8 cellular contexts compared by ENCODE assay signal in the genomic region with DNA sequence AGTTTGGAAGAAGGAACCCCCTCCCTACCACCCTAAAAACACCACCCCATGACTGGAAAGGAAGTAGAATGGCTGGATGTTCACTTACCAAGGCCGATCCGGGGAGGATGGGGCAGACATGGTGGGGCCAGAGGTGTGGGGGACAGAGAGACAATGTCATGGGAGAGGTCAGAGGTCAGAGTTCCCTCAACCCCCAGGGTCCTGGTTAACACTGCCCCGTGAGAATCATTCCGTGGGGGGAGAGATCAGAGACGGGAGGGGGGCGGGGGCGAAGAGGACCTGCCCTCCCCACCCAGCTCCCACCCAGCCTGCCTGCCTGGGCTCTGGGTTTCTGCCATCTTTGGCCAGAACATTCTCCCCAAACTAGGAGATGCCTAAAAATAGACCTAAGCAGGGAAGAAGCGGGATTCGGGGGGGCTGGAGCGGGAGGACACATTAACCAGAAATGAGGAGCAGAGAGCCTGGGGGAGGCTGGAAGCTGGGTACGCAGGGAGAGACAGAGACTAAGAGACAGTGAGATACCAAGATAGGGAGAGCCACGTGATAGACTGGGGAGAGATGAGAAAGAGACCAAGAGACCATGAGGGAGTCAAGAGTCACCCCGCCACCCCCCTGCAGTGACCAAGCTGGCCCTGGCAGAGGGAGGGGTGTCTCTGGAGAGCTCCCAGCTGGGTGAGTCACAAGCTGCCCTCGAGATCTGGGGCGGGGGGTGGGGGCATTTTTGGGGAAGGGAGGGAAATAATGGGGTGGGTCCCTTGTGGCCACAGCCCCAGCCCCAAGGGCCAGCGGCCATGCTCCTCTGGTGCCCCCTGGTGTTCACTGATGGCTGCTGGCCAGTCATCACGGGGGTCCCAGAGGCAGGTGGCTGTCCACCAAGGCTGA. TPM values are rescaled to one million over a fixed set of nuclear protein-coding genes. Genes with fewer than 3 reads are reported as not detected.
DNase-seq lines count a peak whose midpoint lies in the region; ATAC-seq and TF ChIP-seq lines count a peak whose summit lies in the region.

No MANE protein-coding gene starts in this region.

- no peak for TF ChIP-seq POLR2A in erythroblast (IDR thresholded peaks at IDR 0.05; ENCODE audit: low read length)

- H3K9ac ChIP-seq in mucosa of stomach (ENCODE audit: low read length): peak overlapping the region; percentile 41

- H3K27me3 ChIP-seq in mucosa of stomach (ENCODE audit: control insufficient read depth, insufficient read depth, low read length): no peaks in the 10 kb centered on the region

- peak; percentile 64 for TF ChIP-seq CTCF in LNCAP (IDR thresholded peaks at IDR 0.05)

- no peak overlapping the region for H3K4me3 ChIP-seq in mucosa of stomach (ENCODE audit: low read length)

- DNase-seq in ELR (ENCODE audit: low read depth) (peak; percentile 80), erythroblast (lab: John Stamatoyannopoulos, UW) (peak; percentile 66 to 73), DMS79 (lab: John Stamatoyannopoulos, UW) (no peak)
- peak; percentile 46 for DNase-seq in activated CD8-positive, alpha-beta memory T cell treated with anti-CD3 and anti-CD28 coated beads, Interleukin-2, amount 50 U/mL, for 4 hours

- no peaks in the 10 kb centered on the region for H3K36me3 ChIP-seq in mucosa of stomach (ENCODE audit: control insufficient read depth, insufficient read depth, low read length)

- no peaks in the 10 kb centered on the region for H3K9me3 ChIP-seq in mucosa of stomach (ENCODE audit: control insufficient read depth, low read length)

- ATAC-seq in HG02884 (IDR thresholded peaks at IDR 0.05; ENCODE audit: unreplicated experiment): no peak

- peaks cover 10% of the 10 kb centered on the region for H3K4me1 ChIP-seq in mucosa of stomach (ENCODE audit: control insufficient read depth, insufficient read depth, low read length)

- H3K27ac ChIP-seq in temporal lobe (ENCODE audit: low read depth, low read length): peak overlapping the region; percentile 94

RNA-seq across cellular contexts. Expression of a gene that starts 6.1 kb away (rescaled TPM):
- total RNA-seq in temporal lobe: 9.3 TPM

RNA-seq across cellular contexts. Expression of a gene that starts 36.0 kb away (rescaled TPM):
- total RNA-seq in temporal lobe: not detected

RNA-seq across cellular contexts. Expression of a gene that starts 47.9 kb away (rescaled TPM):
- 2.7 TPM for total RNA-seq in temporal lobe

RNA-seq across cellular contexts. Expression of a gene that starts 58.9 kb away (rescaled TPM):
- total RNA-seq in temporal lobe: 2.5 TPM
